In genomic region chr6:111952821-111953535, GRCh38 we compare ENCODE assay signal across 2 cellular contexts.
TF ChIP-seq lines count a peak whose summit lies in the region.

No MANE protein-coding gene starts in this region.

TF ChIP-seq in SK-N-SH treated with all-trans-retinoic acid at 6 μM for 48 hours, 23 proteins besides CTCF, POLR2A, EP300 and RAD21 (continued from another document):
- no peak for TF ChIP-seq TSHZ2 (CRISPR knock-in tag; IDR thresholded peaks at IDR 0.05)
- no peak for TF ChIP-seq ESRRG (CRISPR knock-in tag; IDR thresholded peaks at IDR 0.05)
- TF ChIP-seq ZNF8 (CRISPR knock-in tag; IDR thresholded peaks at IDR 0.05), result no peak
- no peak for TF ChIP-seq PPARA (CRISPR knock-in tag; IDR thresholded peaks at IDR 0.05; ENCODE audit: borderline replicate concordance)
- TF ChIP-seq OSR1 (CRISPR knock-in tag; IDR thresholded peaks at IDR 0.05), result no peak

TF ChIP-seq in SK-N-SH, 30 proteins besides CTCF, POLR2A, EP300 and RAD21 (continued from another document):
- TF ChIP-seq ZBTB33 (IDR thresholded peaks at IDR 0.05; ENCODE audit: borderline replicate concordance, low read depth) (no peak), CHD2 (IDR thresholded peaks at IDR 0.05; ENCODE audit: low read length, partially characterized antibody) (no peak), GATA2 (CRISPR knock-in tag; IDR thresholded peaks at IDR 0.05) (no peak), USF2 (IDR thresholded peaks at IDR 0.05; ENCODE audit: borderline replicate concordance, low read depth, low read length) (no peak), ELF1 (IDR thresholded peaks at IDR 0.05) (no peak), PBX3 (IDR thresholded peaks at IDR 0.05) (no peak)
